8 cellular contexts compared by ENCODE assay signal in the genomic region with DNA sequence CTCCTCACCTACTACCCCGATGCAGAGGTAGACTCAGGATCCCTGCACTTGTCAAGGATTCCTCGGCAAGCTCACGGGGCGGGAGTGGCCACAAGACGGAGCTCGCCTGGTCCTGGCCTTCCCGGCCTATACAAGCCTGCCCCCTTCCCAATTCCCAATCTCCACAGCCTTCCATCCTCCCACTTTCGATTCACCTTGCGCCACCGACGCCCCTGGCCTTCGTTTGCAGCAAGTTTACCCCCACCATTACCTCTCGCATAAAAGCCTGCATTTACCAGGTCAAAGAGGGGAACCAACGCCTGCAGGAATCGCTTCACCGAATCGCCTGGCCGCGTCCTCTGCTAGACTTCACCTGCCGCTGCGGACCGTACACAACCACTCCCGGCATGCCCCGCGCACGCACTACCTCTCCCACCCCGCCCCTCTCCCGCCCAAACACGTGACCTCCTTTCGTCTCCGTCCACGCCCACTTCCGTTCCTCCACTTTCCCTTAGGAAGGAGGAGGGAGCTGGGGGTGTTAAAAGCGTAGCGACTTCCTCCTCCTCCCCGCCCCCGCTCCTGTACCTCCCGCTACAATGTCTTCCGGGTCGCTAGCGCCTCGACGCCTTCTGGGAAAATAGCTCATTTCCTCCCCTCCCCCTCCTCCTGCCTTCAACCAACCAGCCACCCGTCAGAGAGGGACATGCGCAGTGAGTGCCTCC. TPM values are rescaled to one million over a fixed set of nuclear protein-coding genes. Genes with fewer than 3 reads are reported as not detected.
DNase-seq lines count a peak whose midpoint lies in the region; ATAC-seq and TF ChIP-seq lines count a peak whose summit lies in the region.

A gene (minus strand): TSS at position 380 of the 701 bp plus-strand sequence. CDS start 44,779 bp downstream, outside the sequence.

- peak; percentile 56 for TF ChIP-seq POLR2A in testis (IDR thresholded peaks at IDR 0.05)

- peak within 1 kb of the TSS; percentile 88 to 95 for H3K27ac ChIP-seq in testis

- peak; percentile 73 for ATAC-seq in HG02623 (IDR thresholded peaks at IDR 0.05; ENCODE audit: unreplicated experiment)
- peak; percentile 92 to 93 for ATAC-seq in activated naive CD4-positive, alpha-beta T cell treated with anti-CD3 and anti-CD28 coated beads, Interleukin-2, amount 50 U/mL, for 72 hours
- peak; percentile 98 for ATAC-seq in omental fat pad (ENCODE audit: low FRiP score)

- no peaks in the 10 kb centered on the region for H3K27me3 ChIP-seq in testis

- H3K9me3 Mint-ChIP-seq in activated naive CD4-positive, alpha-beta T cell treated with anti-CD3 and anti-CD28 coated beads, Interleukin-2, amount 50 U/mL, for 72 hours, result no peaks in the 10 kb centered on the region

- intact Hi-C loops in testis (cut with DNase I; ENCODE audit: low total_unique reads), result no loop called here

- peak within 1 kb of the TSS; percentile 91 for H3K4me3 ChIP-seq in GM12864 (ENCODE audit: low read depth, low read length)
- peak within 1 kb of the TSS; percentile 79 to 91 for H3K4me3 ChIP-seq in testis

- no peaks in the 10 kb centered on the region for H3K36me3 ChIP-seq in testis (ENCODE audit: low read depth, missing control alignments)

- peak; percentile 12 for TF ChIP-seq CTCF in GM12864 (IDR thresholded peaks at IDR 0.05; ENCODE audit: low read depth, low read length, missing control alignments)
- no peak for TF ChIP-seq CTCF in omental fat pad (IDR thresholded peaks at IDR 0.05)
- TF ChIP-seq CTCF in testis (IDR thresholded peaks at IDR 0.05), result no peak

- peaks cover 34% of the 10 kb centered on the region for H3K4me1 ChIP-seq in testis

- 1% methylated on average over 43 to 45 of the region's 45 CpGs for WGBS in testis, 2 donors

- H3K36me3 Mint-ChIP-seq in activated naive CD4-positive, alpha-beta T cell treated with anti-CD3 and anti-CD28 coated beads, Interleukin-2, amount 50 U/mL, for 72 hours, result peaks cover 7 to 12% of the 10 kb centered on the region in 2 donors

- no peaks in the 10 kb centered on the region for H3K9me3 ChIP-seq in testis

- H3K27ac Mint-ChIP-seq in activated naive CD4-positive, alpha-beta T cell treated with anti-CD3 and anti-CD28 coated beads, Interleukin-2, amount 50 U/mL, for 72 hours, result peak within 1 kb of the TSS; percentile 90 to 99

- DNase-seq in GM12864 (ENCODE audit: low read depth), result peak; percentile 99
- DNase-seq in NCI-H1092 treated with DMSO at 0.1 percent for 48 hours (lab: John Stamatoyannopoulos, UW), result peak; percentile 98
- DNase-seq in SKM-1 (lab: John Stamatoyannopoulos, UW; ENCODE audit: unreplicated experiment), result peak; percentile 99
- peak; percentile 87 to 95 for DNase-seq in activated naive CD4-positive, alpha-beta T cell treated with anti-CD3 and anti-CD28 coated beads, Interleukin-2, amount 50 U/mL, for 72 hours (ENCODE audit: low spot score in 2 of 2)
- peak; percentile 100 for DNase-seq in glomerular visceral epithelial cell (ENCODE audit: extremely low spot score)
- peak; percentile 95 for DNase-seq in omental fat pad (ENCODE audit: low spot score)
- peak; percentile 100 for DNase-seq in testis

RNA-seq across cellular contexts. Expression of the gene that starts here (rescaled TPM):
- total RNA-seq in activated naive CD4-positive, alpha-beta T cell treated with anti-CD3 and anti-CD28 coated beads, Interleukin-2, amount 50 U/mL, for 72 hours, result 10 to 100 TPM; 32.5 to 35.9 TPM
- total RNA-seq in omental fat pad (10 to 100 TPM; 30.1 to 54.5 (median 37.3) TPM), testis (10 to 100 TPM; 54.8 to 58.4 TPM)
- polyA plus RNA-seq in testis (ENCODE audit: insufficient read depth, low read depth, low replicate concordance), result 38.9 TPM

Comparison
In these comparisons a context has a peak if more than half of its experiments do, and no peak if none do; other contexts are left out.
1. Peak in every context shown above with its lines: DNase-seq, ATAC-seq, H3K4me3 ChIP-seq and H3K27ac ChIP-seq.